ENCODE assay signal across 8 cellular contexts in genomic region chr9:132877447-132877817, GRCh38. TPM values are rescaled to one million over a fixed set of nuclear protein-coding genes. Genes with fewer than 3 reads are reported as not detected.
DNase-seq lines count a peak whose midpoint lies in the region; ATAC-seq, FAIRE-seq and TF ChIP-seq lines count a peak whose summit lies in the region.

No MANE protein-coding gene starts in this region.

- H3K36me3 Mint-ChIP-seq in CD4-positive, alpha-beta T cell (ENCODE audit: low read depth): peaks cover 5% of the 10 kb centered on the region

- no peaks in the 10 kb centered on the region for H3K9me1 ChIP-seq in endothelial cell of umbilical vein (replicated peaks; ENCODE audit: control insufficient read depth, extremely low read depth, insufficient read depth, low read length)

- H3F3A ChIP-seq in OCI-LY1 (ENCODE audit: insufficient read depth, low read length): no peaks in the 10 kb centered on the region

- no peaks in the 10 kb centered on the region for H3K27me3 Mint-ChIP-seq in CD4-positive, alpha-beta T cell

- peaks cover 13% of the 10 kb centered on the region for H3K4me1 Mint-ChIP-seq in CD4-positive, alpha-beta T cell (ENCODE audit: low read depth)

- no peaks in the 10 kb centered on the region for H4K20me1 ChIP-seq in OCI-LY1 (ENCODE audit: insufficient read depth, low read length)
- H4K20me1 ChIP-seq in endothelial cell of umbilical vein (replicated peaks; ENCODE audit: control insufficient read depth, extremely low read depth, insufficient read depth, low read length): no peaks in the 10 kb centered on the region
- no peaks in the 10 kb centered on the region for H4K20me1 ChIP-seq in osteoblast (ENCODE audit: insufficient read depth, low read length)

- H3K4me3 ChIP-seq in OCI-LY1 (ENCODE audit: low read depth, low read length, poor library complexity, severe bottlenecking) (peak overlapping the region; percentile 81), endothelial cell of umbilical vein (replicated peaks in 1 of 3; ENCODE audit: insufficient read depth in 1 of 3, low read depth in 1 of 3, low read length in 3 of 3) (peak overlapping the region; percentile 80 to 99 (median 96)), osteoblast (ENCODE audit: insufficient read depth, low read length) (peak overlapping the region; percentile 99)

- intact Hi-C loops in CD4-positive, alpha-beta T cell (cut with DNase I, micrococcal nuclease): loop anchor here in 1 of 2 experiments (5.0 kb wide), 1 partner anchor 155 kb away; the partner anchor contains the start of gene GTF3C5
- intact Hi-C loops in endothelial cell of umbilical vein (cut with micrococcal nuclease): no loop called here

- no peaks in the 10 kb centered on the region for H3K27me3 ChIP-seq in CD4-positive, alpha-beta T cell (ENCODE audit: control insufficient read depth, insufficient read depth, low read length)
- H3K27me3 ChIP-seq in OCI-LY1 (ENCODE audit: insufficient read depth, low read length): no peaks in the 10 kb centered on the region
- peaks cover 0 to 3% of the 10 kb centered on the region in 2 experiments for H3K27me3 ChIP-seq in endothelial cell of umbilical vein (ENCODE audit: control insufficient read depth in 2 of 2, insufficient read depth in 2 of 2, low read length in 2 of 2)
- H3K27me3 ChIP-seq in osteoblast (ENCODE audit: insufficient read depth, low read length): no peaks in the 10 kb centered on the region

- no peak for FAIRE-seq in endothelial cell of umbilical vein (lab: Jason Lieb, UNC)

- peak overlapping the region; percentile 84 for H3K4me3 Mint-ChIP-seq in CD4-positive, alpha-beta T cell

- CTCF ChIA-PET in CD4-positive, alpha-beta T cell (lab: Charles Lee): interaction anchor here (0.7 to 1.1 kb wide), 2 partner anchors 24 to 144 kb away, joined by 3 read pairs; no protein-coding TSS in a partner anchor
- CTCF ChIA-PET in endothelial cell of umbilical vein (lab: Charles Lee): interaction anchor here (1.0 to 1.9 kb wide), 2 partner anchors 25 to 100 kb away, joined by 3 to 5 read pairs; no protein-coding TSS in a partner anchor

- TF ChIP-seq POLR2A in endothelial cell of umbilical vein (IDR thresholded peaks at IDR 0.05; ENCODE audit: low read depth, low read length): no peak

- H3K79me2 ChIP-seq in OCI-LY1 (ENCODE audit: insufficient read depth, low read length) (no peaks in the 10 kb centered on the region), endothelial cell of umbilical vein (ENCODE audit: control insufficient read depth, insufficient read depth, low read length) (no peaks in the 10 kb centered on the region), osteoblast (ENCODE audit: insufficient read depth, low read length) (no peaks in the 10 kb centered on the region)

- dilution Hi-C loops in endothelial cell of umbilical vein (cut with MboI; ENCODE audit: extremely low pct_ligation_motif_present, low sequenced_read_pairs): no loop called here

- ATAC-seq in CD4-positive, alpha-beta T cell (ENCODE audit: poor library complexity): no peak
- ATAC-seq in HG02938 (IDR thresholded peaks at IDR 0.05; ENCODE audit: unreplicated experiment) (no peak), HG02763 (IDR thresholded peaks at IDR 0.05; ENCODE audit: unreplicated experiment) (no peak)

- H3K4me1 ChIP-seq in OCI-LY1 (ENCODE audit: insufficient read depth, low read length, severe bottlenecking) (peaks cover 18% of the 10 kb centered on the region), endothelial cell of umbilical vein (ENCODE audit: control insufficient read depth, extremely low read depth, insufficient read depth, low read length) (peaks cover 2% of the 10 kb centered on the region), osteoblast (ENCODE audit: insufficient read depth, low read length) (peaks cover 6% of the 10 kb centered on the region)

- no peaks in the 10 kb centered on the region for H3K36me3 ChIP-seq in OCI-LY1 (ENCODE audit: insufficient read depth, low read length)
- H3K36me3 ChIP-seq in endothelial cell of umbilical vein (ENCODE audit: control insufficient read depth in 2 of 2, extremely low read depth in 1 of 2, insufficient read depth in 2 of 2, low read length in 2 of 2): no peaks in the 10 kb centered on the region
- no peaks in the 10 kb centered on the region for H3K36me3 ChIP-seq in osteoblast (ENCODE audit: insufficient read depth, low read length)

- TF ChIP-seq CTCF in CD4-positive, alpha-beta T cell (IDR thresholded peaks at IDR 0.05): no peak
- TF ChIP-seq CTCF in OCI-LY1 (IDR thresholded peaks at IDR 0.05; ENCODE audit: low read length): no peak
- no peak for TF ChIP-seq CTCF in endothelial cell of umbilical vein (IDR thresholded peaks at IDR 0.05; ENCODE audit: extremely low read depth in 1 of 2, insufficient read depth in 1 of 2, low read depth in 1 of 2, low read length in 2 of 2)
- no peak for TF ChIP-seq CTCF in osteoblast (IDR thresholded peaks at IDR 0.05; ENCODE audit: extremely low read depth, low read depth, low read length)

- H3K27ac ChIP-seq in CD4-positive, alpha-beta T cell (ENCODE audit: low read depth, low read length): no peak overlapping the region
- H3K27ac ChIP-seq in OCI-LY1 (ENCODE audit: low read depth, low read length, poor library complexity, severe bottlenecking) (no peak overlapping the region), endothelial cell of umbilical vein (ENCODE audit: insufficient read depth, low read depth, low read length) (no peak overlapping the region), osteoblast (ENCODE audit: low read depth, low read length) (peak overlapping the region; percentile 84)

- DNase-seq in CD4-positive, alpha-beta T cell: no peak
- DNase-seq in endothelial cell of umbilical vein (ENCODE audit: low read depth, low spot score) (no peak), osteoblast (ENCODE audit: insufficient read length, low spot score, missing footprints) (peak; percentile 44), activated gamma-delta T cell (lab: John Stamatoyannopoulos, UW) (no peak), G401 (ENCODE audit: low spot score) (no peak)

- H3K4me2 ChIP-seq in OCI-LY1 (ENCODE audit: low read length): peak overlapping the region; percentile 76
- peak overlapping the region; percentile 58 for H3K4me2 ChIP-seq in endothelial cell of umbilical vein (ENCODE audit: insufficient read depth, low read length)
- peak overlapping the region; percentile 93 for H3K4me2 ChIP-seq in osteoblast (ENCODE audit: insufficient read depth, low read length)

- no peaks in the 10 kb centered on the region for H3K9me2 ChIP-seq in OCI-LY1 (ENCODE audit: low read depth, low read length)

- in situ Hi-C loops in G401 (cut with HindIII; ENCODE audit: low sequenced_read_pairs): no loop called here

- POLR2A ChIA-PET in CD4-positive, alpha-beta T cell (lab: Charles Lee): interaction anchor here (1.2 to 1.4 kb wide), 2 partner anchors 28 to 207 kb away, joined by 3 to 6 read pairs; partner anchors contain the start of genes DDX31 and GTF3C4
- POLR2A ChIA-PET in endothelial cell of umbilical vein (lab: Charles Lee): no interaction called here

- H3K9me3 ChIP-seq in CD4-positive, alpha-beta T cell (ENCODE audit: control insufficient read depth, low read length): no peaks in the 10 kb centered on the region
- H3K9me3 ChIP-seq in OCI-LY1 (ENCODE audit: low read length) (no peaks in the 10 kb centered on the region), endothelial cell of umbilical vein (replicated peaks; ENCODE audit: control insufficient read depth, insufficient read depth, low read length) (no peaks in the 10 kb centered on the region), osteoblast (ENCODE audit: low read depth, low read length) (no peaks in the 10 kb centered on the region)

- no peak overlapping the region; the same call in 1 of the 2 replicates for H3K9ac ChIP-seq in OCI-LY1 (ENCODE audit: low read length)
- H3K9ac ChIP-seq in endothelial cell of umbilical vein (replicated peaks; ENCODE audit: extremely low read depth, insufficient read depth, low read length): no peak overlapping the region

- peak overlapping the region; percentile 53 for H3K27ac Mint-ChIP-seq in CD4-positive, alpha-beta T cell

- H2AFZ ChIP-seq in OCI-LY1 (ENCODE audit: low read length): no peak overlapping the region
- H2AFZ ChIP-seq in endothelial cell of umbilical vein (ENCODE audit: low read depth, low read length): peak overlapping the region; percentile 99
- H2AFZ ChIP-seq in osteoblast (ENCODE audit: low read length): peak overlapping the region; percentile 95

- no TSS peak for BruUV-seq in endothelial cell of umbilical vein (replicated peaks; lab: Mats Ljungman, UMichigan)

- no peaks in the 10 kb centered on the region for H3K9me3 Mint-ChIP-seq in CD4-positive, alpha-beta T cell

TF ChIP-seq in endothelial cell of umbilical vein, 7 proteins besides CTCF, POLR2A, EP300 and RAD21 (continues in another document):
- TF ChIP-seq POLR2AphosphoS5 (IDR thresholded peaks at IDR 0.05; ENCODE audit: insufficient read depth, low read depth, low read length): no peak
- TF ChIP-seq MAX (IDR thresholded peaks at IDR 0.05; ENCODE audit: insufficient read depth, insufficient read length): no peak

RNA-seq across cellular contexts. Expression of gene AK8, which starts 0.7 kb away (rescaled TPM):
- total RNA-seq in CD4-positive, alpha-beta T cell: not detected
- total RNA-seq in endothelial cell of umbilical vein (0.32 TPM in 1 of 2 replicates, not detected in the other), osteoblast (0.59 and 1.1 TPM in 2 replicates)
- 0.05 and 0.06 TPM in 2 replicates for polyA plus RNA-seq in endothelial cell of umbilical vein
- polyA plus RNA-seq in endothelial cell of umbilical vein (2011; cell fraction: cytosol; rRNA removed): 0.05 and 0.07 TPM in 2 replicates
- 0.07 and 0.08 TPM in 2 replicates for polyA plus RNA-seq in endothelial cell of umbilical vein (2011; cell fraction: nucleus; rRNA removed)
- 0.22 and 0.24 TPM in 2 replicates for polyA plus RNA-seq in endothelial cell of umbilical vein (2012)
- not detected in 2 replicates for polyA minus RNA-seq in endothelial cell of umbilical vein
- polyA minus RNA-seq in endothelial cell of umbilical vein (2011; cell fraction: cytosol; rRNA and poly(A)+ RNA removed): not detected
- polyA minus RNA-seq in endothelial cell of umbilical vein (2011; cell fraction: nucleus; rRNA and poly(A)+ RNA removed): 0.24 TPM in 1 of 2 replicates, not detected in the other
- 0.37 and 3.6 TPM in 2 replicates for total RNA-seq in G401 (2014; rRNA removed; shearing (Covaris generic))

RNA-seq across cellular contexts. Expression of gene SPACA9, which starts 1.3 kb away (rescaled TPM):
- total RNA-seq in CD4-positive, alpha-beta T cell: under 1 TPM; 0.52 to 0.92 TPM
- total RNA-seq in endothelial cell of umbilical vein: 3.6 and 4.7 TPM in 2 replicates
- polyA plus RNA-seq in endothelial cell of umbilical vein: 2.6 and 3.3 TPM in 2 replicates
- polyA plus RNA-seq in endothelial cell of umbilical vein (2011; cell fraction: cytosol; rRNA removed): 2.8 and 3.0 TPM in 2 replicates
- 1.3 and 1.9 TPM in 2 replicates for polyA plus RNA-seq in endothelial cell of umbilical vein (2011; cell fraction: nucleus; rRNA removed)
- 1.8 and 5.5 TPM in 2 replicates for polyA plus RNA-seq in endothelial cell of umbilical vein (2012)
- polyA minus RNA-seq in endothelial cell of umbilical vein: 1.4 and 2.1 TPM in 2 replicates
- polyA minus RNA-seq in endothelial cell of umbilical vein (2011; cell fraction: cytosol; rRNA and poly(A)+ RNA removed): 4.5 TPM
- polyA minus RNA-seq in endothelial cell of umbilical vein (2011; cell fraction: nucleus; rRNA and poly(A)+ RNA removed): 0.34 TPM in 1 of 2 replicates, not detected in the other
- total RNA-seq in osteoblast: 3.6 and 4.4 TPM in 2 replicates
- 5.5 and 6.0 TPM in 2 replicates for total RNA-seq in G401 (2014; rRNA removed; shearing (Covaris generic))
